Comparison of ENCODE assay signal across 8 cellular contexts in genomic region chr2:234497592-234498023, GRCh38. TPM values are rescaled to one million over a fixed set of nuclear protein-coding genes. Genes with fewer than 3 reads are reported as not detected.
DNase-seq lines count a peak whose midpoint lies in the region; ATAC-seq, FAIRE-seq and TF ChIP-seq lines count a peak whose summit lies in the region.

No MANE protein-coding gene starts in this region.

- no peak for FAIRE-seq in D721Med (lab: Jason Lieb, UNC)

- H3K36me3 ChIP-seq in ACC112 (ENCODE audit: insufficient read depth, low read length): no peaks in the 10 kb centered on the region
- peaks cover 36% of the 10 kb centered on the region for H3K36me3 ChIP-seq in KOPT-K1 (ENCODE audit: insufficient read depth, low read length)

- TF ChIP-seq CTCF in chondrocyte (IDR thresholded peaks at IDR 0.05) (peak; percentile 5), D721Med (IDR thresholded peaks at IDR 0.05; ENCODE audit: insufficient read depth, missing control alignments) (no peak)

- H3K4me1 Mint-ChIP-seq in chondrocyte (ENCODE audit: low read depth): peaks cover 34% of the 10 kb centered on the region
- peaks cover 30 to 51% (median 36%) of the 10 kb centered on the region in 3 donors for H3K4me1 Mint-ChIP-seq in naive B cell

- peak overlapping the region; percentile 29 for H3K4me3 Mint-ChIP-seq in chondrocyte (ENCODE audit: unreplicated experiment)
- peak overlapping the region; percentile 63 to 93 (median 84) for H3K4me3 Mint-ChIP-seq in naive B cell

- H3K9me3 Mint-ChIP-seq in chondrocyte (ENCODE audit: low read depth): no peaks in the 10 kb centered on the region
- no peaks in the 10 kb centered on the region for H3K9me3 Mint-ChIP-seq in naive B cell

- H3K79me2 ChIP-seq in ACC112 (ENCODE audit: control insufficient read depth, insufficient read depth, low read length, unreplicated experiment): no peaks in the 10 kb centered on the region

- H3K4me3 ChIP-seq in ACC112 (ENCODE audit: low read depth, low read length): peak overlapping the region; percentile 73

- peaks cover 25% of the 10 kb centered on the region for H3K36me3 Mint-ChIP-seq in chondrocyte (ENCODE audit: low read depth)
- H3K36me3 Mint-ChIP-seq in naive B cell: peaks cover 12 to 15% of the 10 kb centered on the region in 2 donors

- no peak for ATAC-seq in naive B cell (ENCODE audit: low read depth in 2 of 2)

- H3K27me3 ChIP-seq in ACC112 (ENCODE audit: insufficient read depth, low read length): peaks cover 21% of the 10 kb centered on the region

- DNase-seq in chondrocyte (ENCODE audit: low spot score) (no peak), naive B cell (no peak), NCI-H2196 (lab: John Stamatoyannopoulos, UW; ENCODE audit: unreplicated experiment) (no peak), D721Med (ENCODE audit: insufficient read length, low spot score) (no peak), germinal center (ENCODE audit: low spot score) (no peak)
- no peak for DNase-seq in activated CD4-positive, CD25-positive, alpha-beta regulatory T cell treated with anti-CD3 and anti-CD28 coated beads, Interleukin-2, amount 50 U/mL, for 72 hours

- peaks cover 11% of the 10 kb centered on the region for H3K4me1 ChIP-seq in ACC112 (ENCODE audit: control insufficient read depth, insufficient read depth, low read length, unreplicated experiment)

- H3K27ac Mint-ChIP-seq in chondrocyte (ENCODE audit: unreplicated experiment) (peak overlapping the region; percentile 43), naive B cell (peak overlapping the region; percentile 2 to 94 (median 89))

- no peak overlapping the region for H2AFZ ChIP-seq in ACC112 (ENCODE audit: low read length, unreplicated experiment)

- H3K27me3 Mint-ChIP-seq in chondrocyte (ENCODE audit: low read depth) (no peaks in the 10 kb centered on the region), naive B cell (peaks cover 1 to 8% (median 6%) of the 10 kb centered on the region in 3 donors)

- H3K9me3 ChIP-seq in KOPT-K1 (ENCODE audit: insufficient read depth, low read length, poor library complexity, severe bottlenecking): no peaks in the 10 kb centered on the region

- H3K27ac ChIP-seq in ACC112 (ENCODE audit: low read depth, low read length) (no peak overlapping the region), KOPT-K1 (ENCODE audit: low read depth, low read length, poor library complexity, severe bottlenecking) (peak overlapping the region; percentile 82)

RNA-seq across cellular contexts. Expression of gene ARL4C, which starts 0.7 kb away (rescaled TPM):
- 16.4 to 129 TPM (median 127 TPM) in 3 replicates for total RNA-seq in chondrocyte
- 10 to 100 TPM; 18.2 to 37.1 (median 28.5) TPM for polyA plus RNA-seq in naive B cell (ENCODE audit: low read depth in 6 of 6)
